8 cellular contexts compared by ENCODE assay signal in the genomic region with DNA sequence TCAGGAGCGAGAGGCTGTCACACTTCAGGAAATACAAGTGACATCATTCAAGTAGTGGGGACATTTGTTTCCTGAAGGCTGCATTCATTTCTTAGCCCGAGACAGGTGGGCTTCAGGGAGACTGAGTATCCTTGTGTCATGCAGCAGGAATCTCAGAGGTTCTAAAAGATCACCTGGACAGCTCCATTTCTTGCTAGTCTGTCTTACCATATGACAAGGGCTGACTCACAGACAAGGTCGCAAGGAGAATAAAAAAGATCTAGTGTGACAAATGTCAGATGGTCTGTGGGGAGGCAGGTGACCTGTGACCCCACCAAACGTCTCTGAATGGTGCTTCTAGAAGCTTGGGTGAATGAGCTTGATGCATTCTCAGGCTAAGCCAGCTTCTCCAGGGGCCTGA.
"Had no signal": no experiment of that assay in that cellular context is flagged by ENCODE, and none has a peak within 500 bp of the region (broad histone marks: within the 10 kb centered on the region; RNA-seq: fewer than 3 reads in every experiment).

No MANE protein-coding gene starts in this region.

- H3K4me1 ChIP-seq: HAP-1 had no signal

- H3K9me3 ChIP-seq: HAP-1 had no signal

- DNase-seq: GM23248, GOT3, H7, KBM-7 had no signal

- H2AFZ ChIP-seq: GM23248 had no signal

- H3K4me3 ChIP-seq: GM23248, HAP-1 had no signal

- H3K36me3 ChIP-seq: HAP-1 had no signal

- ATAC-seq: HCT116, HepG2 had no signal

- H3K27ac ChIP-seq: GM23248, HL-60 had no signal

- H3K9ac ChIP-seq: GM23248 had no signal
